15 cellular contexts compared by ENCODE assay signal in the genomic region with DNA sequence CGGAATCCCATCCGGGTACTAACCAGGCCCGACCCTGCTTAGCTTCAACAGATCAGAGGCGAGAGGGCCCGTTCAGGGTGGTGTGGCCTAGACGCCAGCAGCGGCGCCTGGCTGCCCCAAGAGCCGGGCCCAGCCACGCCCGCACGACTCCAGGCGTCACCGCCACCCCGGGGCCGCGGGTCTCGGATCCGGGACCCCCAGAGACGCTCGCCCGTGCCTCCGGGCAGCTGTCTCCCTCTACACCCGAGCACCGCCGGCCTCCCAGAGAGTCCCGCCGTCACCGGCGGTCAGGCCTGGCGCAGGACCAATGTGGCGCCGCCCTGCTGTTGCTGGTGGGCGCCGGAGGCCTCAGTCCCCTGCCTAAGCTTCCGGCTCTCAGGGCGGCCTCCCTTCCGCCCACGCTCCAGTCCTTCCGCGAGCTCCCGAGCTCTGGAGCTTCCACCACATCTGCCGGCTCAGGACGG.
DNase-seq lines count a peak whose midpoint lies in the region; ATAC-seq and TF ChIP-seq lines count a peak whose summit lies in the region.
"Had no signal": no experiment of that assay in that cellular context is flagged by ENCODE, and none has a peak within 500 bp of the region (broad histone marks: within the 10 kb centered on the region; RNA-seq: fewer than 3 reads in every experiment).

No MANE protein-coding gene starts in this region.

- H3K9me3 ChIP-seq in RWPE2 (ENCODE audit: severe bottlenecking): peaks cover 9% of the 10 kb centered on the region
- H3K9me3 ChIP-seq in heart left ventricle: peaks cover 0 to 20% (median 2%) of the 10 kb centered on the region in 12 donors
- no peaks in the 10 kb centered on the region for H3K9me3 ChIP-seq in upper lobe of right lung
- peaks cover 0 to 4% (median 0%) of the 10 kb centered on the region in 3 donors for H3K9me3 ChIP-seq in gastrocnemius medialis

- no peak overlapping the region for H3K4me3 Mint-ChIP-seq in activated T-cell treated with anti-CD3 and anti-CD28 coated beads, Interleukin-2, amount 50 U/mL, for 4 hours
- H3K4me3 Mint-ChIP-seq: activated CD4-positive, alpha-beta T cell treated with anti-CD3 and anti-CD28 coated beads for 36 hours; activated naive CD4-positive, alpha-beta T cell treated with anti-CD3 and anti-CD28 coated beads for 36 hours had no signal

- peaks cover 6% of the 10 kb centered on the region for H3K27me3 Mint-ChIP-seq in activated T-cell treated with anti-CD3 and anti-CD28 coated beads, Interleukin-2, amount 50 U/mL, for 4 hours (ENCODE audit: low read depth)

- TF ChIP-seq CTCF in RWPE2 (IDR thresholded peaks at IDR 0.05; ENCODE audit: poor library complexity, severe bottlenecking) (no peak), heart left ventricle (IDR thresholded peaks at IDR 0.05) (no peak), upper lobe of right lung (IDR thresholded peaks at IDR 0.05) (no peak), gastrocnemius medialis (IDR thresholded peaks at IDR 0.05 in 4 of 5, conservative IDR thresholded peaks at IDR 0.05 in 1 of 5) (no peak)

- DNase-seq in activated T-cell treated with anti-CD3 and anti-CD28 coated beads, Interleukin-2, amount 50 U/mL, for 4 hours: no peak
- no peak for DNase-seq in activated T-cell treated with anti-CD3 and anti-CD28 coated beads, Interleukin-2, amount 50 U/mL, for 48 hours
- peak; percentile 92 for DNase-seq in RWPE2 (ENCODE audit: low spot score)
- peak; percentile 37 to 83 (median 47) for DNase-seq in heart left ventricle
- DNase-seq in upper lobe of right lung: no peak
- no peak for DNase-seq in SIG-M5 treated with dmso at 0.1 percent for 504 hours (lab: John Stamatoyannopoulos, UW; ENCODE audit: unreplicated experiment)
- no peak for DNase-seq in gastrocnemius medialis
- DNase-seq in activated naive CD4-positive, alpha-beta T cell treated with anti-CD3 and anti-CD28 coated beads, Interleukin-2, amount 50 U/mL, for 72 hours (ENCODE audit: low spot score in 2 of 2): no peak
- DNase-seq: activated CD4-positive, alpha-beta T cell treated with anti-CD3 and anti-CD28 coated beads for 36 hours; activated naive CD4-positive, alpha-beta T cell treated with anti-CD3 and anti-CD28 coated beads for 36 hours; left colon; NCI-H2029; stimulated activated naive CD4-positive, alpha-beta T cell treated with Interleukin-2 at 50 U/mL for 16 hours had no signal

- H3K27me3 ChIP-seq in RWPE2 (ENCODE audit: insufficient read depth, poor library complexity, severe bottlenecking): no peaks in the 10 kb centered on the region
- H3K27me3 ChIP-seq in heart left ventricle: peaks cover 0 to 45% (median 9%) of the 10 kb centered on the region in 9 donors
- H3K27me3 ChIP-seq in upper lobe of right lung: no peaks in the 10 kb centered on the region
- peaks cover 0 to 11% (median 0%) of the 10 kb centered on the region in 3 donors for H3K27me3 ChIP-seq in gastrocnemius medialis

- no peak for TF ChIP-seq POLR2A in heart left ventricle (IDR thresholded peaks at IDR 0.05)
- no peak for TF ChIP-seq POLR2A in gastrocnemius medialis (IDR thresholded peaks at IDR 0.05)

- H3K27ac ChIP-seq in RWPE2 (ENCODE audit: poor library complexity, severe bottlenecking) (no peak overlapping the region), heart left ventricle (peak overlapping the region in 7 of 12 donors; percentile 8 to 61 (median 27)), upper lobe of right lung (no peak overlapping the region), gastrocnemius medialis (no peak overlapping the region)
- H3K27ac ChIP-seq: coronary artery, gastroesophageal sphincter had no signal

- H3K4me3 ChIP-seq in RWPE2 (ENCODE audit: severe bottlenecking): no peak overlapping the region
- peak overlapping the region in 6 of 12 donors; percentile 14 to 44 (median 30) for H3K4me3 ChIP-seq in heart left ventricle
- H3K4me3 ChIP-seq in upper lobe of right lung: no peak overlapping the region
- peak overlapping the region in 1 of 4 donors; percentile 12 for H3K4me3 ChIP-seq in gastrocnemius medialis
- H3K4me3 ChIP-seq: coronary artery, gastroesophageal sphincter had no signal

- H3K36me3 ChIP-seq in RWPE2 (ENCODE audit: low read depth) (no peaks in the 10 kb centered on the region), heart left ventricle (no peaks in the 10 kb centered on the region), upper lobe of right lung (no peaks in the 10 kb centered on the region), gastrocnemius medialis (no peaks in the 10 kb centered on the region)
- H3K36me3 ChIP-seq: gastroesophageal sphincter had no signal

- H3K27ac Mint-ChIP-seq in activated naive CD4-positive, alpha-beta T cell treated with anti-CD3 and anti-CD28 coated beads, Interleukin-2, amount 50 U/mL, for 72 hours: no peak overlapping the region
- H3K27ac Mint-ChIP-seq: activated CD4-positive, alpha-beta T cell treated with anti-CD3 and anti-CD28 coated beads for 36 hours; activated naive CD4-positive, alpha-beta T cell treated with anti-CD3 and anti-CD28 coated beads for 36 hours had no signal

- H3K36me3 Mint-ChIP-seq in activated T-cell treated with anti-CD3 and anti-CD28 coated beads, Interleukin-2, amount 50 U/mL, for 4 hours (ENCODE audit: insufficient read depth): no peaks in the 10 kb centered on the region
- peaks cover 0 to 16% of the 10 kb centered on the region in 2 donors for H3K36me3 Mint-ChIP-seq in activated naive CD4-positive, alpha-beta T cell treated with anti-CD3 and anti-CD28 coated beads, Interleukin-2, amount 50 U/mL, for 72 hours

- in situ Hi-C loops in gastrocnemius medialis (cut with MboI; ENCODE audit: low sequenced_read_pairs in 4 of 4): no loop called here

- peak; percentile 28 to 32 for ATAC-seq in activated T-cell treated with anti-CD3 and anti-CD28 coated beads, Interleukin-2, amount 50 U/mL, for 4 hours
- 0 out of 3 replicates have a peak, but pooled peaks have one; percentile 13 for ATAC-seq in RWPE2 (ENCODE audit: low read depth)
- ATAC-seq in heart left ventricle: peak in 3 of 4 donors; percentile 49 to 84 (median 58)
- peak; percentile 44 for ATAC-seq in upper lobe of right lung
- no peak for ATAC-seq in gastrocnemius medialis
- no peak for ATAC-seq in activated naive CD4-positive, alpha-beta T cell treated with anti-CD3 and anti-CD28 coated beads, Interleukin-2, amount 50 U/mL, for 72 hours
- ATAC-seq: activated CD4-positive, alpha-beta T cell treated with anti-CD3 and anti-CD28 coated beads for 36 hours; left colon had no signal

- 41 to 72% (median 61%) methylated on average over 44 of the region's 44 CpGs for WGBS in heart left ventricle, 4 donors

- H3K4me1 ChIP-seq in RWPE2 (ENCODE audit: insufficient read depth, poor library complexity, severe bottlenecking): no peaks in the 10 kb centered on the region
- no peaks in the 10 kb centered on the region for H3K4me1 ChIP-seq in heart left ventricle
- no peaks in the 10 kb centered on the region for H3K4me1 ChIP-seq in upper lobe of right lung
- no peaks in the 10 kb centered on the region for H3K4me1 ChIP-seq in gastrocnemius medialis

- intact Hi-C loops in heart left ventricle (cut with DNase I) (no loop called here), upper lobe of right lung (cut with DNase I) (no loop called here), gastrocnemius medialis (cut with DNase I; ENCODE audit: low total_unique reads) (no loop called here)

- H3K4me1 Mint-ChIP-seq in activated T-cell treated with anti-CD3 and anti-CD28 coated beads, Interleukin-2, amount 50 U/mL, for 4 hours (ENCODE audit: low read depth): no peaks in the 10 kb centered on the region
- H3K4me1 Mint-ChIP-seq: activated CD4-positive, alpha-beta T cell treated with anti-CD3 and anti-CD28 coated beads for 36 hours had no signal

- H3K9me3 Mint-ChIP-seq in activated T-cell treated with anti-CD3 and anti-CD28 coated beads, Interleukin-2, amount 50 U/mL, for 4 hours: peaks cover 11% of the 10 kb centered on the region
- H3K9me3 Mint-ChIP-seq in activated naive CD4-positive, alpha-beta T cell treated with anti-CD3 and anti-CD28 coated beads, Interleukin-2, amount 50 U/mL, for 72 hours: peaks cover 6 to 15% of the 10 kb centered on the region in 2 donors

Comparison
In these comparisons a context has a peak if more than half of its experiments do, and no peak if none do; other contexts are left out.
1. ATAC-seq: peak in activated T-cell treated with anti-CD3 and anti-CD28 coated beads, Interleukin-2, amount 50 U/mL, for 4 hours (2 of 2), RWPE2 (single experiment), heart left ventricle (3 of 4) and upper lobe of right lung (single experiment); none in gastrocnemius medialis (0 of 2) and activated naive CD4-positive, alpha-beta T cell treated with anti-CD3 and anti-CD28 coated beads, Interleukin-2, amount 50 U/mL, for 72 hours (0 of 2).
2. DNase-seq: peak in RWPE2 (single experiment) and heart left ventricle (5 of 5); none in activated T-cell treated with anti-CD3 and anti-CD28 coated beads, Interleukin-2, amount 50 U/mL, for 4 hours (single experiment), activated T-cell treated with anti-CD3 and anti-CD28 coated beads, Interleukin-2, amount 50 U/mL, for 48 hours (0 of 2), upper lobe of right lung (single experiment), SIG-M5 treated with dmso at 0.1 percent for 504 hours (single experiment), gastrocnemius medialis (0 of 2) and activated naive CD4-positive, alpha-beta T cell treated with anti-CD3 and anti-CD28 coated beads, Interleukin-2, amount 50 U/mL, for 72 hours (0 of 2).
3. H3K27ac ChIP-seq: peak in heart left ventricle (7 of 12); none in RWPE2 (single experiment), upper lobe of right lung (single experiment) and gastrocnemius medialis (0 of 4).